In the genomic region with DNA sequence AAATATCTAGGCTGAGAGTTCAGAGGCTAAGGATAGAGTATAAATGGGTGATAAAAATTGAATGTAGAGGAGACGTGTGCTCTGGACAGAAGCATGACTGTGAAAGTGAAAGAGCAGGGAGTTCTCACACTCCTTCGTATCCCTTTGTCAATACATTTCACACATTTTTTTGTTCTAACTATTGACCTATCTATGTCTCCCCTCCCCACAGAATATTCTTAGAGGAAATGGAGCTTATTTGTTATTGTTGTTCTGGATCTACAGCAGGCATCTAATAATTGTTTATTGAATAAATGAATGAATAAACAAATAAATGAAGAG, we compare ENCODE assay signal across 2 cellular contexts.
TF ChIP-seq lines count a peak whose summit lies in the region.

No MANE protein-coding gene starts in this region.

TF ChIP-seq in SK-N-SH, 30 proteins besides CTCF, POLR2A, EP300 and RAD21 (continued from another document):
- TF ChIP-seq, protein P1, sequence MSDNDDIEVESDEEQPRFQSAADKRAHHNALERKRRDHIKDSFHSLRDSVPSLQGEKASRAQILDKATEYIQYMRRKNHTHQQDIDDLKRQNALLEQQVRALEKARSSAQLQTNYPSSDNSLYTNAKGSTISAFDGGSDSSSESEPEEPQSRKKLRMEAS (IDR thresholded peaks at IDR 0.05; ENCODE audit: low read depth) = no peak
- TF ChIP-seq FOXJ3 (CRISPR knock-in tag; IDR thresholded peaks at IDR 0.05) (no peak), SMC3 (IDR thresholded peaks at IDR 0.05; ENCODE audit: low read depth, low read length) (no peak), RXRA (IDR thresholded peaks at IDR 0.05; ENCODE audit: borderline replicate concordance, low read depth) (no peak), GATA2 (CRISPR knock-in tag; IDR thresholded peaks at IDR 0.05) (no peak), NRF1 (IDR thresholded peaks at IDR 0.05; ENCODE audit: low read depth, low read length) (no peak), JUND (IDR thresholded peaks at IDR 0.05) (no peak), EZH2phosphoT487 (IDR thresholded peaks at IDR 0.05; ENCODE audit: borderline replicate concordance, low read depth) (no peak), FOXM1 (IDR thresholded peaks at IDR 0.05; ENCODE audit: low read depth) (no peak), TAF1 (IDR thresholded peaks at IDR 0.05; ENCODE audit: borderline replicate concordance, low read depth, low read length) (no peak)
- TF ChIP-seq, protein P2, sequence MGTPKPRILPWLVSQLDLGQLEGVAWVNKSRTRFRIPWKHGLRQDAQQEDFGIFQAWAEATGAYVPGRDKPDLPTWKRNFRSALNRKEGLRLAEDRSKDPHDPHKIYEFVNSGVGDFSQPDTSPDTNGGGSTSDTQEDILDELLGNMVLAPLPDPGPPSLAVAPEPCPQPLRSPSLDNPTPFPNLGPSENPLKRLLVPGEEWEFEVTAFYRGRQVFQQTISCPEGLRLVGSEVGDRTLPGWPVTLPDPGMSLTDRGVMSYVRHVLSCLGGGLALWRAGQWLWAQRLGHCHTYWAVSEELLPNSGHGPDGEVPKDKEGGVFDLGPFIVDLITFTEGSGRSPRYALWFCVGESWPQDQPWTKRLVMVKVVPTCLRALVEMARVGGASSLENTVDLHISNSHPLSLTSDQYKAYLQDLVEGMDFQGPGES (IDR thresholded peaks at IDR 0.05; ENCODE audit: low read depth, low read length) = no peak
TF ChIP-seq in SK-N-SH: peak in this region for 0.

TF ChIP-seq in SK-N-SH treated with all-trans-retinoic acid at 6 μM for 48 hours, 23 proteins besides CTCF, POLR2A, EP300 and RAD21 (continued from another document):
- TF ChIP-seq GLIS3 (CRISPR knock-in tag; IDR thresholded peaks at IDR 0.05) (no peak), TCF4 (CRISPR knock-in tag; IDR thresholded peaks at IDR 0.05; ENCODE audit: borderline replicate concordance) (no peak), TOX (CRISPR knock-in tag; IDR thresholded peaks at IDR 0.05; ENCODE audit: borderline replicate concordance) (no peak), BACH2 (CRISPR knock-in tag; IDR thresholded peaks at IDR 0.05; ENCODE audit: borderline replicate concordance) (no peak), OSR1 (CRISPR knock-in tag; IDR thresholded peaks at IDR 0.05) (no peak), PPARA (CRISPR knock-in tag; IDR thresholded peaks at IDR 0.05; ENCODE audit: borderline replicate concordance) (no peak), ZNF8 (CRISPR knock-in tag; IDR thresholded peaks at IDR 0.05) (no peak), ESRRG (CRISPR knock-in tag; IDR thresholded peaks at IDR 0.05) (no peak), ARNTL (CRISPR knock-in tag; IDR thresholded peaks at IDR 0.05; ENCODE audit: borderline replicate concordance, low read depth) (no peak), ZFP3 (CRISPR knock-in tag; IDR thresholded peaks at IDR 0.05) (no peak)
- TF ChIP-seq, protein P3, sequence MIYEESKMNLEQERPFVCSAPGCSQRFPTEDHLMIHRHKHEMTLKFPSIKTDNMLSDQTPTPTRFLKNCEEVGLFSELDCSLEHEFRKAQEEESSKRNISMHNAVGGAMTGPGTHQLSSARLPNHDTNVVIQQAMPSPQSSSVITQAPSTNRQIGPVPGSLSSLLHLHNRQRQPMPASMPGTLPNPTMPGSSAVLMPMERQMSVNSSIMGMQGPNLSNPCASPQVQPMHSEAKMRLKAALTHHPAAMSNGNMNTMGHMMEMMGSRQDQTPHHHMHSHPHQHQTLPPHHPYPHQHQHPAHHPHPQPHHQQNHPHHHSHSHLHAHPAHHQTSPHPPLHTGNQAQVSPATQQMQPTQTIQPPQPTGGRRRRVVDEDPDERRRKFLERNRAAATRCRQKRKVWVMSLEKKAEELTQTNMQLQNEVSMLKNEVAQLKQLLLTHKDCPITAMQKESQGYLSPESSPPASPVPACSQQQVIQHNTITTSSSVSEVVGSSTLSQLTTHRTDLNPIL (CRISPR knock-in tag; IDR thresholded peaks at IDR 0.05; ENCODE audit: low read depth) = no peak
- TF ChIP-seq, protein P4, sequence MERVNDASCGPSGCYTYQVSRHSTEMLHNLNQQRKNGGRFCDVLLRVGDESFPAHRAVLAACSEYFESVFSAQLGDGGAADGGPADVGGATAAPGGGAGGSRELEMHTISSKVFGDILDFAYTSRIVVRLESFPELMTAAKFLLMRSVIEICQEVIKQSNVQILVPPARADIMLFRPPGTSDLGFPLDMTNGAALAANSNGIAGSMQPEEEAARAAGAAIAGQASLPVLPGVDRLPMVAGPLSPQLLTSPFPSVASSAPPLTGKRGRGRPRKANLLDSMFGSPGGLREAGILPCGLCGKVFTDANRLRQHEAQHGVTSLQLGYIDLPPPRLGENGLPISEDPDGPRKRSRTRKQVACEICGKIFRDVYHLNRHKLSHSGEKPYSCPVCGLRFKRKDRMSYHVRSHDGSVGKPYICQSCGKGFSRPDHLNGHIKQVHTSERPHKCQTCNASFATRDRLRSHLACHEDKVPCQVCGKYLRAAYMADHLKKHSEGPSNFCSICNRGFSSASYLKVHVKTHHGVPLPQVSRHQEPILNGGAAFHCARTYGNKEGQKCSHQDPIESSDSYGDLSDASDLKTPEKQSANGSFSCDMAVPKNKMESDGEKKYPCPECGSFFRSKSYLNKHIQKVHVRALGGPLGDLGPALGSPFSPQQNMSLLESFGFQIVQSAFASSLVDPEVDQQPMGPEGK (CRISPR knock-in tag; IDR thresholded peaks at IDR 0.05; ENCODE audit: borderline replicate concordance) = no peak
